8 cellular contexts compared by ENCODE assay signal in genomic region chr6:147508871-147509608, GRCh38. TPM values are rescaled to one million over a fixed set of nuclear protein-coding genes. Genes with fewer than 3 reads are reported as not detected.
DNase-seq lines count a peak whose midpoint lies in the region; ATAC-seq lines count a peak whose summit lies in the region.

No MANE protein-coding gene starts in this region.

- H3K9ac ChIP-seq in GM23248: no peak overlapping the region

- no peaks in the 10 kb centered on the region for H3K9me3 Mint-ChIP-seq in CD4-positive, alpha-beta memory T cell
- no peaks in the 10 kb centered on the region for H3K9me3 Mint-ChIP-seq in activated T-helper 1 cell treated with anti-CD3 and anti-CD28 coated beads, Interleukin-12 subunit alpha, Interleukin-12 subunit beta, Interleukin-2, Interleukin-4 antibody, amounts not matched to agents 30 ng/mL and 10 ng/mL and 1 ng/mL, durations not matched to agents 14 hours and 24 hours and 36 hours

- CTCF ChIA-PET in CD4-positive, alpha-beta memory T cell (lab: Charles Lee; ENCODE audit: partially characterized antibody): no interaction called here

- peak overlapping the region; percentile 88 for H3K4me2 ChIP-seq in GM23248 (ENCODE audit: unreplicated experiment)

- H4K20me1 ChIP-seq in GM23248 (ENCODE audit: insufficient read depth): no peaks in the 10 kb centered on the region

- H3K4me1 ChIP-seq in CD4-positive, alpha-beta memory T cell (ENCODE audit: insufficient read depth, low read length): peaks cover 7% of the 10 kb centered on the region
- H3K4me1 ChIP-seq in GM23248 (ENCODE audit: insufficient read depth) (no peaks in the 10 kb centered on the region; the same call in 1 of the 2 replicates), iPS DF 6.9 (ENCODE audit: control insufficient read depth, insufficient read depth, low read length) (0 out of 2 replicates have a peak, but pooled peaks cover 2% of the 10 kb centered on the region)

- no peaks in the 10 kb centered on the region for H3K9me2 ChIP-seq in GM23248 (ENCODE audit: insufficient read depth)

- no peaks in the 10 kb centered on the region for H3K36me3 ChIP-seq in CD4-positive, alpha-beta memory T cell (ENCODE audit: insufficient read depth, low read length)
- H3K36me3 ChIP-seq in GM23248 (ENCODE audit: low read depth) (no peaks in the 10 kb centered on the region), iPS DF 6.9 (ENCODE audit: control insufficient read depth, insufficient read depth, low read length) (no peaks in the 10 kb centered on the region)

- 6 to 7% methylated on average over 53 to 63 of the region's 73 CpGs for WGBS in GM23248 (ENCODE audit: low coverage in 1 of 2, low lambda C conversion rate in 2 of 2, missing lambda C conversion rate in 2 of 2), 2 experiments
- no CpG with 5 or more reads among the region's 73 CpGs for WGBS in iPS DF 6.9 (ENCODE audit: insufficient coverage, insufficient read length)

- H3K27ac Mint-ChIP-seq in CD4-positive, alpha-beta memory T cell: no peak overlapping the region
- H3K27ac Mint-ChIP-seq in activated T-helper 1 cell treated with anti-CD3 and anti-CD28 coated beads, Interleukin-12 subunit alpha, Interleukin-12 subunit beta, Interleukin-2, Interleukin-4 antibody, amounts not matched to agents 30 ng/mL and 10 ng/mL and 1 ng/mL, durations not matched to agents 14 hours and 24 hours and 36 hours: no peak overlapping the region

- peak overlapping the region; percentile 89 for H2AFZ ChIP-seq in GM23248

- no peak overlapping the region for H3K4me3 ChIP-seq in CD4-positive, alpha-beta memory T cell (ENCODE audit: low read length in 2 of 2)
- H3K4me3 ChIP-seq in GM23248: peak overlapping the region; percentile 73
- peak overlapping the region; percentile 35; the same call in 1 of the 2 replicates for H3K4me3 ChIP-seq in iPS DF 6.9 (ENCODE audit: low read length)
- peak overlapping the region; percentile 41 to 59 (median 46) for H3K4me3 ChIP-seq in skin epidermis

- POLR2A ChIA-PET in CD4-positive, alpha-beta memory T cell (lab: Charles Lee; ENCODE audit: partially characterized antibody): no interaction called here

- H3F3A ChIP-seq in GM23248 (ENCODE audit: insufficient read depth): no peaks in the 10 kb centered on the region

- no peaks in the 10 kb centered on the region for H3K36me3 Mint-ChIP-seq in CD4-positive, alpha-beta memory T cell
- no peaks in the 10 kb centered on the region for H3K36me3 Mint-ChIP-seq in activated T-helper 1 cell treated with anti-CD3 and anti-CD28 coated beads, Interleukin-12 subunit alpha, Interleukin-12 subunit beta, Interleukin-2, Interleukin-4 antibody, amounts not matched to agents 30 ng/mL and 10 ng/mL and 1 ng/mL, durations not matched to agents 14 hours and 24 hours and 36 hours (ENCODE audit: low read depth)

- intact Hi-C loops in CD4-positive, alpha-beta memory T cell (cut with micrococcal nuclease): loop anchor here (5.0 kb wide), 1 partner anchor 658 kb away; no protein-coding TSS in a partner anchor
- intact Hi-C loops in activated T-helper 1 cell treated with anti-CD3 and anti-CD28 coated beads, Interleukin-12 subunit alpha, Interleukin-12 subunit beta, Interleukin-2, Interleukin-4 antibody, amounts not matched to agents 30 ng/mL and 10 ng/mL and 1 ng/mL, durations not matched to agents 14 hours and 24 hours and 36 hours (cut with micrococcal nuclease): loop anchor here (5.0 kb wide), 2 partner anchors 652 to 953 kb away; no protein-coding TSS in a partner anchor

- H3K27me3 ChIP-seq in CD4-positive, alpha-beta memory T cell (ENCODE audit: insufficient read depth, low read length): peaks cover 11% of the 10 kb centered on the region
- H3K27me3 ChIP-seq in GM23248 (replicated peaks; ENCODE audit: insufficient read depth) (peaks cover 46% of the 10 kb centered on the region), iPS DF 6.9 (ENCODE audit: control insufficient read depth, insufficient read depth, low read length) (peaks cover 56% of the 10 kb centered on the region)

- in situ Hi-C loops in GM23248 (cut with MboI): loop anchor here (10.0 kb wide), 2 partner anchors 646 to 736 kb away; no protein-coding TSS in a partner anchor

- H3K4me1 Mint-ChIP-seq in CD4-positive, alpha-beta memory T cell: peaks cover 6 to 20% (median 17%) of the 10 kb centered on the region in 4 donors
- H3K4me1 Mint-ChIP-seq in activated T-helper 1 cell treated with anti-CD3 and anti-CD28 coated beads, Interleukin-12 subunit alpha, Interleukin-12 subunit beta, Interleukin-2, Interleukin-4 antibody, amounts not matched to agents 30 ng/mL and 10 ng/mL and 1 ng/mL, durations not matched to agents 14 hours and 24 hours and 36 hours (ENCODE audit: low read depth): peaks cover 7% of the 10 kb centered on the region

- H3K79me2 ChIP-seq in GM23248 (ENCODE audit: insufficient read depth): no peaks in the 10 kb centered on the region

- DNase-seq in CD4-positive, alpha-beta memory T cell: no peak
- DNase-seq in GM23248 (no peak), iPS DF 6.9 (ENCODE audit: low read depth, low spot score) (no peak), COR-L47 (lab: John Stamatoyannopoulos, UW) (no peak), NCI-H2107 treated with DMSO at 0.1 percent for 48 hours (lab: John Stamatoyannopoulos, UW; ENCODE audit: unreplicated experiment) (no peak)
- no peak for DNase-seq in activated T-helper 1 cell treated with anti-CD3 and anti-CD28 coated beads, Interleukin-12 subunit alpha, Interleukin-12 subunit beta, Interleukin-2, Interleukin-4 antibody, amounts not matched to agents 30 ng/mL and 10 ng/mL and 1 ng/mL, durations not matched to agents 14 hours and 24 hours and 36 hours (ENCODE audit: low spot score)

- no peak for ATAC-seq in HG03342 (IDR thresholded peaks at IDR 0.05; ENCODE audit: unreplicated experiment)

- no peak overlapping the region for H3K27ac ChIP-seq in CD4-positive, alpha-beta memory T cell (ENCODE audit: low read depth, low read length)
- no peak overlapping the region for H3K27ac ChIP-seq in GM23248
- H3K27ac ChIP-seq in iPS DF 6.9 (ENCODE audit: low read length): no peak overlapping the region
- peak overlapping the region in 4 of 21 experiments; percentile 39 to 60 (median 50) for H3K27ac ChIP-seq in skin epidermis

- H3K9me3 ChIP-seq in CD4-positive, alpha-beta memory T cell (ENCODE audit: control insufficient read depth in 1 of 2, low read length in 2 of 2): no peaks in the 10 kb centered on the region
- H3K9me3 ChIP-seq in GM23248 (ENCODE audit: low read depth) (no peaks in the 10 kb centered on the region), iPS DF 6.9 (ENCODE audit: control insufficient read depth, insufficient read depth, low read length) (no peaks in the 10 kb centered on the region)

- peak overlapping the region; percentile 18 to 87 (median 69) for H3K4me3 Mint-ChIP-seq in CD4-positive, alpha-beta memory T cell
- peak overlapping the region; percentile 72 for H3K4me3 Mint-ChIP-seq in activated T-helper 1 cell treated with anti-CD3 and anti-CD28 coated beads, Interleukin-12 subunit alpha, Interleukin-12 subunit beta, Interleukin-2, Interleukin-4 antibody, amounts not matched to agents 30 ng/mL and 10 ng/mL and 1 ng/mL, durations not matched to agents 14 hours and 24 hours and 36 hours

- H3K27me3 Mint-ChIP-seq in CD4-positive, alpha-beta memory T cell: peaks cover 38 to 41% of the 10 kb centered on the region in 2 donors
- peaks cover 45% of the 10 kb centered on the region for H3K27me3 Mint-ChIP-seq in activated T-helper 1 cell treated with anti-CD3 and anti-CD28 coated beads, Interleukin-12 subunit alpha, Interleukin-12 subunit beta, Interleukin-2, Interleukin-4 antibody, amounts not matched to agents 30 ng/mL and 10 ng/mL and 1 ng/mL, durations not matched to agents 14 hours and 24 hours and 36 hours (ENCODE audit: insufficient read depth)

RNA-seq across cellular contexts. Expression of gene SAMD5, which starts 0.6 kb away (rescaled TPM):
- total RNA-seq in CD4-positive, alpha-beta memory T cell: not detected
- not detected for polyA plus RNA-seq in CD4-positive, alpha-beta memory T cell
- not detected in 2 replicates for total RNA-seq in GM23248 (2014; rRNA removed; shearing (Covaris generic))
- polyA plus RNA-seq in GM23248 (2016; fragmentation: Nextera tagmentation; extraction: Ambion mirVana): not detected in 2 replicates
- 0.05 TPM in 1 of 2 replicates, not detected in the other for total RNA-seq in activated T-helper 1 cell treated with anti-CD3 and anti-CD28 coated beads, Interleukin-12 subunit alpha, Interleukin-12 subunit beta, Interleukin-2, Interleukin-4 antibody, amounts not matched to agents 30 ng/mL and 10 ng/mL and 1 ng/mL, durations not matched to agents 14 hours and 24 hours and 36 hours

Comparison
In these comparisons a context has a peak if more than half of its experiments do, and no peak if none do; other contexts are left out.
1. H3K4me3 ChIP-seq: peak in GM23248 (single experiment), iPS DF 6.9 (single experiment) and skin epidermis (7 of 7); none in CD4-positive, alpha-beta memory T cell (0 of 2).